Comparison of ENCODE assay signal across 24 cellular contexts in genomic region chr2:122132292-122132691, GRCh38.
"Had no signal": no experiment of that assay in that cellular context is flagged by ENCODE, and none has a peak within 500 bp of the region (broad histone marks: within the 10 kb centered on the region; RNA-seq: fewer than 3 reads in every experiment).

No MANE protein-coding gene starts in this region.

- H2AFZ ChIP-seq: neural progenitor cell had no signal

- H3K9me3 ChIP-seq: colonic mucosa, thyroid gland had no signal

- H3K9ac ChIP-seq: neural progenitor cell had no signal

- H3K27me3 ChIP-seq: body of pancreas, colonic mucosa, heart left ventricle, neural progenitor cell, thyroid gland, upper lobe of right lung had no signal

- DNase-seq: activated gamma-delta T cell treated with Interleukin-2 at 50 U/mL for 16 hours; activated T-cell treated with anti-CD3 and anti-CD28 coated beads, Interleukin-2, amount 50 U/mL, for 1 hour; anterior cingulate cortex; body of pancreas; colonic mucosa; dorsolateral prefrontal cortex; effector memory CD8-positive, alpha-beta T cell; heart left ventricle; naive thymus-derived CD8-positive, alpha-beta T cell; posterior cingulate gyrus; spleen; stimulated activated CD4-positive, alpha-beta T cell treated with anti-CD3 and anti-CD28 coated beads, Interleukin-4, amount 100 ng/mL, for 24 hours; stimulated activated naive CD8-positive, alpha-beta T cell treated with anti-CD3 and anti-CD28 coated beads, Interleukin-15, Interleukin-2, amounts not matched to agents 100 U/mL and 50 U/mL, for 24 hours; substantia nigra; T1000; thyroid gland; upper lobe of right lung had no signal

- H3K36me3 ChIP-seq: colonic mucosa, heart left ventricle, neural progenitor cell, spleen, thyroid gland, upper lobe of right lung had no signal

- H3K27ac Mint-ChIP-seq: activated naive CD4-positive, alpha-beta T cell treated with anti-CD3 and anti-CD28 coated beads, Interleukin-2, amount 50 U/mL, for 24 hours; effector memory CD8-positive, alpha-beta T cell; mesothelial cell of epicardium; naive thymus-derived CD8-positive, alpha-beta T cell; neural progenitor cell; WTC11 had no signal

- H3K4me3 ChIP-seq: body of pancreas, colonic mucosa, dorsolateral prefrontal cortex, heart left ventricle, lung, neural progenitor cell, spleen, thyroid gland, upper lobe of right lung had no signal

- H3K4me2 ChIP-seq: neural progenitor cell had no signal

- H3K4me3 Mint-ChIP-seq: activated naive CD4-positive, alpha-beta T cell treated with anti-CD3 and anti-CD28 coated beads, Interleukin-2, amount 50 U/mL, for 24 hours; central memory CD8-positive, alpha-beta T cell; effector memory CD8-positive, alpha-beta T cell; mesothelial cell of epicardium; naive thymus-derived CD8-positive, alpha-beta T cell; neural progenitor cell; WTC11 had no signal

- H3K27me3 Mint-ChIP-seq: central memory CD8-positive, alpha-beta T cell had no signal

- ATAC-seq: body of pancreas; effector memory CD8-positive, alpha-beta T cell; esophagus mucosa; naive thymus-derived CD8-positive, alpha-beta T cell; stimulated activated naive CD8-positive, alpha-beta T cell treated with anti-CD3 and anti-CD28 coated beads, Interleukin-15, Interleukin-2, amounts not matched to agents 100 U/mL and 50 U/mL, for 24 hours; WTC11 had no signal

- H3K4me1 ChIP-seq: body of pancreas, colonic mucosa, heart left ventricle, neural progenitor cell, spleen, thyroid gland, upper lobe of right lung had no signal

- H3K4me1 Mint-ChIP-seq: activated naive CD4-positive, alpha-beta T cell treated with anti-CD3 and anti-CD28 coated beads, Interleukin-2, amount 50 U/mL, for 24 hours; central memory CD8-positive, alpha-beta T cell; neural progenitor cell; WTC11 had no signal

- H3K27ac ChIP-seq: body of pancreas, colonic mucosa, dorsolateral prefrontal cortex, heart left ventricle, neural progenitor cell, spleen, thyroid gland, upper lobe of right lung had no signal
